Comparison of ENCODE assay signal across 29 cellular contexts in the genomic region with DNA sequence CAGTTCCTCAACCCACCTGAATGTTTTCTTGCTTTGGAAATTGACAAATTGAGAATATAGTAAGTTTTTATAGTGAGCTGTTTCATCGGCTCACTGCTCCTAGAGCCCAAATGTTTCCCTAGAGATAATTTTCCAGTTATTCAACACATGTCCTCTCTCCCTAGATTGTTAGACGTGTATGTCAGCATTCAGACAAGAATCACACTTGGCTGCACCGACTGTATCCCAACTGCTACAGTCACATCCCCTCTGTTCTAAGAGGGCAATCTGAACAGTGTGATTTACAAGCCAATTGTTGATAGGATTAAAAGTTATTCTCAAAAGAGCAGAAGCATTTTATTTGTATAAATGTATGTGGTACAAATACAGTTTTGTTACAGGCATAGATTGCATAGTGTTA.
"Had no signal": no experiment of that assay in that cellular context is flagged by ENCODE, and none has a peak within 500 bp of the region (broad histone marks: within the 10 kb centered on the region; RNA-seq: fewer than 3 reads in every experiment).

No MANE protein-coding gene starts in this region.

- H3K27ac Mint-ChIP-seq: activated CD4-positive, alpha-beta memory T cell treated with anti-CD3 and anti-CD28 coated beads for 36 hours; activated naive CD4-positive, alpha-beta T cell treated with anti-CD3 and anti-CD28 coated beads for 36 hours; activated naive CD4-positive, alpha-beta T cell treated with anti-CD3 and anti-CD28 coated beads, Interleukin-2, amount 50 U/mL, for 72 hours; activated T-helper 1 cell treated with anti-CD3 and anti-CD28 coated beads, Interleukin-12 subunit alpha, Interleukin-12 subunit beta, Interleukin-2, Interleukin-4 antibody, amounts not matched to agents 30 ng/mL and 10 ng/mL and 1 ng/mL, durations not matched to agents 14 hours and 24 hours and 36 hours; T-helper 1 cell treated with Interleukin-12 subunit alpha and Interleukin-12 subunit beta and Interleukin-4 antibody, amounts not matched to agents 30 μg/mL and 1 μg/mL, for 36 hours; T-helper 2 cell treated with Interferon-gamma antibody and Interleukin-4, amounts not matched to agents 5 μg/mL and 100 μg/mL, for 36 hours; WTC11 had no signal

- H3K36me3 Mint-ChIP-seq: activated CD4-positive, alpha-beta memory T cell treated with anti-CD3 and anti-CD28 coated beads for 36 hours; activated naive CD4-positive, alpha-beta T cell treated with anti-CD3 and anti-CD28 coated beads, Interleukin-2, amount 50 U/mL, for 72 hours; WTC11 had no signal

- H3K9me3 ChIP-seq: adrenal gland, SJSA1, SK-N-SH had no signal

- H3K4me1 ChIP-seq: adrenal gland had no signal

- H3K27me3 Mint-ChIP-seq: activated CD4-positive, alpha-beta memory T cell treated with anti-CD3 and anti-CD28 coated beads for 36 hours had no signal

- H3K4me3 Mint-ChIP-seq: activated CD4-positive, alpha-beta memory T cell treated with anti-CD3 and anti-CD28 coated beads for 36 hours; activated naive CD4-positive, alpha-beta T cell treated with anti-CD3 and anti-CD28 coated beads for 36 hours; activated T-cell treated with anti-CD3 and anti-CD28 coated beads, Interleukin-2, amount 50 U/mL, for 4 hours; activated T-helper 1 cell treated with anti-CD3 and anti-CD28 coated beads, Interleukin-12 subunit alpha, Interleukin-12 subunit beta, Interleukin-2, Interleukin-4 antibody, amounts not matched to agents 30 ng/mL and 10 ng/mL and 1 ng/mL, durations not matched to agents 14 hours and 24 hours and 36 hours; central memory CD8-positive, alpha-beta T cell; T-helper 1 cell treated with Interleukin-12 subunit alpha and Interleukin-12 subunit beta and Interleukin-4 antibody, amounts not matched to agents 30 μg/mL and 1 μg/mL, for 36 hours; T-helper 2 cell treated with Interferon-gamma antibody and Interleukin-4, amounts not matched to agents 5 μg/mL and 100 μg/mL, for 36 hours; WTC11 had no signal

- H3K4me1 Mint-ChIP-seq: central memory CD8-positive, alpha-beta T cell; WTC11 had no signal

- H3K4me3 ChIP-seq: adrenal gland, cardiac muscle cell, K562, SJSA1 had no signal

- ATAC-seq: activated CD4-positive, CD25-positive, alpha-beta regulatory T cell treated with anti-CD3 and anti-CD28 coated beads, Interleukin-2, amount 50 U/mL, for 24 hours; activated naive CD4-positive, alpha-beta T cell treated with anti-CD3 and anti-CD28 coated beads, Interleukin-2, amount 50 U/mL, for 72 hours; activated T-cell treated with anti-CD3 and anti-CD28 coated beads, Interleukin-2, amount 50 U/mL, for 4 hours; K562; WTC11 had no signal

- H3K36me3 ChIP-seq: adrenal gland, cardiac muscle cell, SJSA1 had no signal

- H3K27me3 ChIP-seq: adrenal gland, cardiac muscle cell, SJSA1 had no signal

- H3K9me3 Mint-ChIP-seq: activated CD4-positive, alpha-beta memory T cell treated with anti-CD3 and anti-CD28 coated beads for 36 hours; activated naive CD4-positive, alpha-beta T cell treated with anti-CD3 and anti-CD28 coated beads for 36 hours; activated naive CD4-positive, alpha-beta T cell treated with anti-CD3 and anti-CD28 coated beads, Interleukin-2, amount 50 U/mL, for 72 hours; activated T-cell treated with anti-CD3 and anti-CD28 coated beads, Interleukin-2, amount 50 U/mL, for 4 hours; activated T-helper 1 cell treated with anti-CD3 and anti-CD28 coated beads, Interleukin-12 subunit alpha, Interleukin-12 subunit beta, Interleukin-2, Interleukin-4 antibody, amounts not matched to agents 30 ng/mL and 10 ng/mL and 1 ng/mL, durations not matched to agents 14 hours and 24 hours and 36 hours; central memory CD8-positive, alpha-beta T cell; T-helper 1 cell treated with Interleukin-12 subunit alpha and Interleukin-12 subunit beta and Interleukin-4 antibody, amounts not matched to agents 30 μg/mL and 1 μg/mL, for 36 hours; T-helper 2 cell treated with Interferon-gamma antibody and Interleukin-4, amounts not matched to agents 5 μg/mL and 100 μg/mL, for 36 hours; WTC11 had no signal

- DNase-seq: activated CD4-positive, alpha-beta memory T cell treated with anti-CD3 and anti-CD28 coated beads for 36 hours; activated CD4-positive, alpha-beta T cell treated with anti-CD3 and anti-CD28 coated beads for 4 hours; activated CD4-positive, alpha-beta T cell treated with anti-CD3 and anti-CD28 coated beads, Interleukin-2, amount 50 U/mL, for 1 hour; activated CD8-positive, alpha-beta memory T cell treated with anti-CD3 and anti-CD28 coated beads, Interleukin-2, amount 50 U/mL, for 4 hours; activated gamma-delta T cell treated with Interleukin-2 at 50 U/mL for 16 hours; activated naive CD4-positive, alpha-beta T cell treated with anti-CD3 and anti-CD28 coated beads for 36 hours; activated T-cell treated with anti-CD3 and anti-CD28 coated beads for 4 hours; activated T-cell treated with anti-CD3 and anti-CD28 coated beads, Interleukin-2, amount 50 U/mL, for 4 hours; adrenal gland; NCI-H1105; NCI-H1417 treated with DMSO at 0.1 percent for 48 hours; NCI-H187 treated with DMSO at 0.1 percent for 48 hours; NCI-H2081; NCI-H2171 treated with DMSO at 0.1 percent for 48 hours; NCI-H2227 treated with DMSO at 0.1 percent for 48 hours; NCI-H446 treated with DMSO at 0.1 percent for 48 hours; NCI-H524; SHP77 treated with DMSO at 0.1 percent for 48 hours; SK-N-SH had no signal

- H3K27ac ChIP-seq: adrenal gland, cardiac muscle cell, SJSA1 had no signal
